19 cellular contexts compared by ENCODE assay signal in the genomic region with DNA sequence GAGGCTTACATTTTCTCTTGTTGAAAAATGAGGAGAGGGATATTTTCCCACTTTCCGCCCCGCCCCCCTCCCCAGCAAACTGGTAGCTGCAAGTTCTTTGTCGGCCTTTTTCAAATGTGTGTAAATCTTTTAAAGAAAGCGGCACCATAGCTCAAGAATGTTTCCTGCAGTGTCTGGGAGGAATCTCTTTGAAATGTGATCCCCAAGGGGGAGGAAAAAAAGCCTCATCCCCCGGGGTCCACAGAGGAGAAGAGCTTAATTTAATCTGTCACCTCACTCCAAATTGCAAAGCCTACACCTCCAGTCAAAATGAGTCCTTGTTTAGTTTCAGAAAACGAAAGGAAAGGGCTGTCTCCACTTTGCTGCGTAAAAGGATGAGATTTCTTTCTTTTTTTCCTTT. TPM values are rescaled to one million over a fixed set of nuclear protein-coding genes. Genes with fewer than 3 reads are reported as not detected.
A peak's percentile ranks its signal among the peaks of the same experiment; 100 is the strongest.
DNase-seq lines count a peak whose midpoint lies in the region; TF ChIP-seq lines count a peak whose summit lies in the region.
"Had no signal": no experiment of that assay in that cellular context is flagged by ENCODE, and none has a peak within 500 bp of the region (broad histone marks: within the 10 kb centered on the region; RNA-seq: fewer than 3 reads in every experiment).

No MANE protein-coding gene starts in this region.

- intact Hi-C loops in esophagus squamous epithelium (cut with DNase I) (loop anchor here (5.0 kb wide), 1 partner anchor 943 kb away; no protein-coding TSS in a partner anchor), left ventricle myocardium inferior (cut with micrococcal nuclease) (loop anchor here (10.0 kb wide), 1 partner anchor 935 kb away; no protein-coding TSS in a partner anchor)

- H3K4me1 ChIP-seq in osteoblast (ENCODE audit: insufficient read depth, low read length), result no peaks in the 10 kb centered on the region
- H3K4me1 ChIP-seq in esophagus squamous epithelium, result no peaks in the 10 kb centered on the region
- H3K4me1 ChIP-seq in left ventricle myocardium inferior, result no peaks in the 10 kb centered on the region
- H3K4me1 ChIP-seq: foreskin keratinocyte had no signal

- peak overlapping the region; percentile 77 for H2AFZ ChIP-seq in osteoblast (ENCODE audit: low read length)

- 23 to 24% methylated on average over 7 of the region's 7 CpGs for WGBS in esophagus squamous epithelium, 2 donors

- H3K79me2 ChIP-seq in osteoblast (ENCODE audit: insufficient read depth, low read length), result no peaks in the 10 kb centered on the region

- H3K4me3 ChIP-seq in SK-N-MC (0 out of 2 replicates have a peak overlapping the region, but pooled peaks have one; percentile 12), fibroblast of villous mesenchyme (ENCODE audit: low read depth, low read length) (peak overlapping the region; percentile 33), osteoblast (ENCODE audit: insufficient read depth, low read length) (peak overlapping the region; percentile 60), esophagus squamous epithelium (no peak overlapping the region), coronary artery (no peak overlapping the region), left ventricle myocardium inferior (no peak overlapping the region)

- H4K20me1 ChIP-seq in osteoblast (ENCODE audit: insufficient read depth, low read length), result no peaks in the 10 kb centered on the region

- H3K27me3 ChIP-seq in osteoblast (ENCODE audit: insufficient read depth, low read length), result no peaks in the 10 kb centered on the region
- H3K27me3 ChIP-seq in esophagus squamous epithelium, result peaks cover 0 to 10% (median 0%) of the 10 kb centered on the region in 4 donors
- peaks cover 26% of the 10 kb centered on the region for H3K27me3 ChIP-seq in left ventricle myocardium inferior (ENCODE audit: low read depth)
- H3K27me3 ChIP-seq: foreskin keratinocyte had no signal

- H3K9me3 ChIP-seq in SK-N-MC (ENCODE audit: low read depth, low read length) (peaks cover 5% of the 10 kb centered on the region; the same call in 1 of the 2 replicates), osteoblast (ENCODE audit: low read depth, low read length) (peaks cover 3% of the 10 kb centered on the region), esophagus squamous epithelium (peaks cover 0 to 15% (median 8%) of the 10 kb centered on the region in 3 donors), left ventricle myocardium inferior (replicated peaks) (peaks cover 23% of the 10 kb centered on the region)

- H3K27ac ChIP-seq in SK-N-MC (peak overlapping the region; percentile 79), osteoblast (ENCODE audit: low read depth, low read length) (no peak overlapping the region), esophagus squamous epithelium (no peak overlapping the region), coronary artery (no peak overlapping the region), left ventricle myocardium inferior (replicated peaks) (no peak overlapping the region)
- H3K27ac ChIP-seq: foreskin keratinocyte, KMS-11 had no signal

- H3K4me2 ChIP-seq in osteoblast (ENCODE audit: insufficient read depth, low read length), result peak overlapping the region; percentile 72
- H3K4me2 ChIP-seq: KMS-11 had no signal

- no peak for TF ChIP-seq CTCF in fibroblast of villous mesenchyme (IDR thresholded peaks at IDR 0.05; ENCODE audit: insufficient read depth, low read depth, low read length)
- no peak for TF ChIP-seq CTCF in osteoblast (IDR thresholded peaks at IDR 0.05; ENCODE audit: extremely low read depth, low read depth, low read length)
- no peak for TF ChIP-seq CTCF in esophagus squamous epithelium (IDR thresholded peaks at IDR 0.05)
- TF ChIP-seq CTCF in coronary artery (IDR thresholded peaks at IDR 0.05), result no peak
- TF ChIP-seq CTCF in left ventricle myocardium inferior (IDR thresholded peaks at IDR 0.05; ENCODE audit: borderline replicate concordance), result no peak

- no peak overlapping the region for H3K9ac ChIP-seq in SK-N-MC (ENCODE audit: insufficient read length)
- H3K9ac ChIP-seq: KMS-11 had no signal

- H3K36me3 ChIP-seq in SK-N-MC (ENCODE audit: insufficient read depth, low read length) (no peaks in the 10 kb centered on the region), osteoblast (ENCODE audit: insufficient read depth, low read length) (no peaks in the 10 kb centered on the region), esophagus squamous epithelium (no peaks in the 10 kb centered on the region), left ventricle myocardium inferior (no peaks in the 10 kb centered on the region)

- peak; percentile 89 for DNase-seq in ELF-1 (ENCODE audit: low read depth, low spot score)
- no peak for DNase-seq in SK-N-MC (ENCODE audit: low read depth, low spot score)
- peak; percentile 2 for DNase-seq in fibroblast of villous mesenchyme (ENCODE audit: low read depth)
- peak; percentile 26 for DNase-seq in osteoblast (ENCODE audit: insufficient read length, low spot score, missing footprints)
- no peak for DNase-seq in esophagus squamous epithelium (lab: John Stamatoyannopoulos, UW)
- no peak for DNase-seq in coronary artery (ENCODE audit: low spot score)
- no peak for DNase-seq in activated T-cell treated with anti-CD3 and anti-CD28 coated beads, Interleukin-2, amount 50 U/mL, for 48 hours
- no peak for DNase-seq in left ventricle myocardium inferior
- DNase-seq: activated T-cell treated with anti-CD3 and anti-CD28 coated beads, Interleukin-2, amount 50 U/mL, for 1 hour; CD4-positive, alpha-beta memory T cell; foreskin keratinocyte; NCI-H1436; NCI-H748 treated with DMSO at 0.1 percent for 48 hours; stimulated activated CD4-positive, alpha-beta T cell treated with anti-CD3 and anti-CD28 coated beads, Interleukin-2, amount 100 ng/mL, for 48 hours; T-helper 17 cell had no signal

- no peak for TF ChIP-seq POLR2A in esophagus squamous epithelium (IDR thresholded peaks at IDR 0.05)

RNA-seq across cellular contexts. Expression of gene ASMT, which starts 34.8 kb away (rescaled TPM):
- not detected in 2 replicates for total RNA-seq in fibroblast of villous mesenchyme
- 0.36 TPM in 1 of 2 replicates, not detected in the other for total RNA-seq in osteoblast
- not detected for total RNA-seq in esophagus squamous epithelium
- not detected for total RNA-seq in left ventricle myocardium inferior
- total RNA-seq: CD4-positive, alpha-beta memory T cell; dermis microvascular lymphatic vessel endothelial cell; foreskin keratinocyte; G401; kidney epithelial cell had no signal

RNA-seq across cellular contexts. Expression of gene AKAP17A, which starts 58.2 kb away (rescaled TPM):
- 22.0 and 23.2 TPM in 2 replicates for total RNA-seq in fibroblast of villous mesenchyme
- total RNA-seq in osteoblast, result 17.7 and 18.5 TPM in 2 replicates
- 10 to 100 TPM; 16.2 to 38.7 (median 30.6) TPM for total RNA-seq in esophagus squamous epithelium
- 15.8 TPM for total RNA-seq in left ventricle myocardium inferior

Comparison
In these comparisons a context has a peak if more than half of its experiments do, and no peak if none do; other contexts are left out.
1. DNase-seq: peak in ELF-1 (single experiment), fibroblast of villous mesenchyme (single experiment) and osteoblast (single experiment); none in SK-N-MC (single experiment), esophagus squamous epithelium (single experiment), coronary artery (single experiment), activated T-cell treated with anti-CD3 and anti-CD28 coated beads, Interleukin-2, amount 50 U/mL, for 48 hours (0 of 2) and left ventricle myocardium inferior (single experiment).
2. H3K4me3 ChIP-seq: peak in SK-N-MC (single experiment), fibroblast of villous mesenchyme (single experiment) and osteoblast (single experiment); none in esophagus squamous epithelium (0 of 4), coronary artery (single experiment) and left ventricle myocardium inferior (single experiment).